ENCODE assay signal across 9 cellular contexts in the genomic region with DNA sequence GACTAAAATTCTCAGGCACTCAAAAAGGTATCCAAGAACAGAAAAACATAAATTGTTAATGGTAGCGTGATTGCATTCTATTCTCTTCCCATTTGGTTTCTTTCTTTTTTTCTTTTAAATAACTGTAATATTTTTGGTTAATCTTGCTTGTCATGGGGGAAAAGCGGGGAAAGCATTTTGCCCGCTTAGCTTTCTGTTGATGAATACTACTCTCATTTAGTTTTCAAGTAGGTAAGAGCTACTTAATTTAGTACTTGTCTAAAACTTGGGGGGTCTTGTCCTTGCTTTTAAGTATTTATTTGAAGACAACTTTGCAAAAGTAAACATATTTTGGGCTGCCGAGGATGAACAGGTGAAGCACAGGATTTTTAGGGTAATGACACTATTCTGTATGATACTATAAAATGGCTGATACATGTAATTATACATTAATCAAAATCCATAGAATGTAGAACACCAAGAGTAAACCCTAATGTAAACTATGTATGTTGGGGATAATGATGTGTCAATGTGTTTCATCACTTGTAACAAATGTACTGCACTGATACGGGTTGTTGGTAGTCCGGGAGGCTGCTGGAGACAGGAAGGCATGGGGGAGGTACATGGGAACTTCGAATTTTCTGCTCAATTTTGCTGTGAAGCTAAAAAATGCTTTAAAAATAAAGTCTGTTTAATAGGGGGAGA. TPM values are rescaled to one million over a fixed set of nuclear protein-coding genes. Genes with fewer than 3 reads are reported as not detected.
DNase-seq lines count a peak whose midpoint lies in the region; ATAC-seq, FAIRE-seq and TF ChIP-seq lines count a peak whose summit lies in the region.
"Had no signal": no experiment of that assay in that cellular context is flagged by ENCODE, and none has a peak within 500 bp of the region (broad histone marks: within the 10 kb centered on the region; RNA-seq: fewer than 3 reads in every experiment).

No MANE protein-coding gene starts in this region.

- RAD21 ChIA-PET in GM12878 (lab: Charles Lee; ENCODE audit: unreplicated experiment): interaction anchor here (1.3 to 3.0 kb wide), 5 partner anchors 12 to 45 kb away, joined by 4 to 16 read pairs (median 9); no protein-coding TSS in a partner anchor

- H3K27ac ChIP-seq in 22Rv1 (peak overlapping the region; percentile 89), HL-60 (replicated peaks) (peak overlapping the region; percentile 75), GM12878 (ENCODE audit: control insufficient read depth, insufficient read depth) (peak overlapping the region; percentile 86), substantia nigra (ENCODE audit: low read depth, low read length, poor library complexity, severe bottlenecking) (no peak overlapping the region)

- DNase-seq in HL-60 (ENCODE audit: low read depth in 1 of 2, low spot score in 1 of 2) (no peak), GM12878 (ENCODE audit: low read depth, low spot score) (no peak), substantia nigra (lab: John Stamatoyannopoulos, UW) (no peak), KG1 (lab: John Stamatoyannopoulos, UW) (no peak), GDM1 (lab: John Stamatoyannopoulos, UW) (no peak), NCI-H1436 (lab: John Stamatoyannopoulos, UW) (no peak)

- H3K9ac ChIP-seq in GM12878 (ENCODE audit: control insufficient read depth, insufficient read depth, low read length): peak overlapping the region; percentile 91

- CTCF ChIA-PET in GM12878 (lab: Yijun Ruan, JAX): interaction anchor here (1.1 to 4.5 kb wide), 6 partner anchors 12 to 73 kb away, joined by 3 to 22 read pairs (median 4); no protein-coding TSS in a partner anchor

- POLR2A ChIA-PET in GM12878 (lab: Charles Lee): interaction anchor here (0.6 to 2.4 kb wide), 2 partner anchors 12 to 13 kb away, joined by 3 to 23 read pairs; no protein-coding TSS in a partner anchor

- in situ Hi-C loops in GM12878 (cut with MboI): no loop called here

- H3K27me3 ChIP-seq in HL-60 (ENCODE audit: insufficient read depth, poor library complexity, severe bottlenecking) (no peaks in the 10 kb centered on the region), GM12878 (replicated peaks in 1 of 2; ENCODE audit: control insufficient read depth in 2 of 2, insufficient read depth in 2 of 2, low read length in 1 of 2) (no peaks in the 10 kb centered on the region), mononuclear cell (ENCODE audit: insufficient read depth, low read length) (no peaks in the 10 kb centered on the region)

- H2AFZ ChIP-seq in GM12878 (ENCODE audit: control insufficient read depth, low read depth, low read length): no peak overlapping the region

- no peak for TF ChIP-seq POLR2A in GM12878 (IDR thresholded peaks at IDR 0.05; ENCODE audit: low read depth, low read length)

- intact Hi-C loops in GM12878 (cut with micrococcal nuclease; ENCODE audit: unreplicated experiment): loop anchor here (2.0 kb wide), 1 partner anchor 31 kb away; no protein-coding TSS in a partner anchor

- no peak for TF ChIP-seq CTCF in 22Rv1 (IDR thresholded peaks at IDR 0.05)
- no peak for TF ChIP-seq CTCF in HL-60 (IDR thresholded peaks at IDR 0.05; ENCODE audit: insufficient read depth, low read length)
- TF ChIP-seq CTCF in GM12878 (IDR thresholded peaks at IDR 0.05 in 2 of 3, conservative IDR thresholded peaks at IDR 0.05 in 1 of 3; ENCODE audit: control insufficient read depth in 2 of 3, extremely low read depth in 1 of 3, insufficient read depth in 1 of 3, low read depth in 3 of 3, low read length in 3 of 3): no peak

- H4K20me1 ChIP-seq in GM12878 (ENCODE audit: control insufficient read depth, insufficient read depth): no peaks in the 10 kb centered on the region; the same call in 1 of the 2 replicates

- H3K9me3 ChIP-seq in GM12878 (replicated peaks; ENCODE audit: control insufficient read depth, insufficient read depth, low read length): no peaks in the 10 kb centered on the region; the same call in 2 of the 3 replicates
- no peaks in the 10 kb centered on the region for H3K9me3 ChIP-seq in mononuclear cell (ENCODE audit: low read depth, low read length)

- H3K4me1 ChIP-seq in GM12878 (ENCODE audit: control insufficient read depth, insufficient read depth, low read length) (peaks cover 9% of the 10 kb centered on the region), mononuclear cell (ENCODE audit: insufficient read depth, low read length) (peaks cover 48% of the 10 kb centered on the region)

- no peak for TF ChIP-seq RAD21 in GM12878 (IDR thresholded peaks at IDR 0.05; ENCODE audit: insufficient read depth, low read depth, low read length)

- no peak for ATAC-seq in GM12878

- SMC1A ChIA-PET in GM12878 (lab: Charles Lee; ENCODE audit: uncharacterized antibody, unreplicated experiment): interaction anchor here (1.1 to 6.2 kb wide), 6 partner anchors 8 to 552 kb away, joined by 3 to 72 read pairs (median 7); no protein-coding TSS in a partner anchor

- BruUV-seq in GM12878 (replicated peaks; lab: Mats Ljungman, UMichigan): no TSS peak

- H3K4me3 ChIP-seq in HL-60 (replicated peaks; ENCODE audit: insufficient read depth, low read length) (peak overlapping the region; percentile 58), GM12878 (peak overlapping the region; percentile 91), mononuclear cell (ENCODE audit: low read length) (peak overlapping the region; percentile 72)

- H3K36me3 ChIP-seq in GM12878 (ENCODE audit: control insufficient read depth in 2 of 2, insufficient read depth in 2 of 2, low read length in 1 of 2): no peaks in the 10 kb centered on the region

- no peak for FAIRE-seq in GM12878 (lab: Jason Lieb, UNC)
- FAIRE-seq: endometrium had no signal

- H3K4me2 ChIP-seq in GM12878 (ENCODE audit: control insufficient read depth, insufficient read depth): peak overlapping the region; percentile 26

- peaks cover 64% of the 10 kb centered on the region for H3K79me2 ChIP-seq in GM12878 (ENCODE audit: control insufficient read depth, insufficient read depth, low read length)

- WGBS in GM12878 (ENCODE audit: insufficient coverage, insufficient replicate concordance, low lambda C conversion rate, missing lambda C conversion rate): 15% methylated on average over 7 of the region's 7 CpGs

- no peak for TF ChIP-seq EP300 in GM12878 (IDR thresholded peaks at IDR 0.05; ENCODE audit: borderline replicate concordance in 1 of 2, control insufficient read depth in 1 of 2, low read depth in 2 of 2, low read length in 2 of 2)

TF ChIP-seq in GM12878, 131 proteins besides CTCF, POLR2A, EP300 and RAD21:
- TF ChIP-seq STAT3 (IDR thresholded peaks at IDR 0.05; ENCODE audit: low read depth, low read length): no peak
- TF ChIP-seq KDM1A (IDR thresholded peaks at IDR 0.05; ENCODE audit: borderline replicate concordance): no peak
- TF ChIP-seq EZH2 (IDR thresholded peaks at IDR 0.05; ENCODE audit: borderline replicate concordance, control insufficient read depth, low read depth, low read length): no peak
- TF ChIP-seq JUND (IDR thresholded peaks at IDR 0.05; ENCODE audit: low read depth, low read length): no peak
- TF ChIP-seq KAT2A (conservative IDR thresholded peaks at IDR 0.05; ENCODE audit: control insufficient read depth, low read depth, low read length): no peak
- TF ChIP-seq CHD2 (IDR thresholded peaks at IDR 0.05; ENCODE audit: borderline replicate concordance, low read depth, low read length): no peak
- no peak for TF ChIP-seq SUZ12 (IDR thresholded peaks at IDR 0.05; ENCODE audit: unreplicated experiment)
- TF ChIP-seq, protein P1, sequence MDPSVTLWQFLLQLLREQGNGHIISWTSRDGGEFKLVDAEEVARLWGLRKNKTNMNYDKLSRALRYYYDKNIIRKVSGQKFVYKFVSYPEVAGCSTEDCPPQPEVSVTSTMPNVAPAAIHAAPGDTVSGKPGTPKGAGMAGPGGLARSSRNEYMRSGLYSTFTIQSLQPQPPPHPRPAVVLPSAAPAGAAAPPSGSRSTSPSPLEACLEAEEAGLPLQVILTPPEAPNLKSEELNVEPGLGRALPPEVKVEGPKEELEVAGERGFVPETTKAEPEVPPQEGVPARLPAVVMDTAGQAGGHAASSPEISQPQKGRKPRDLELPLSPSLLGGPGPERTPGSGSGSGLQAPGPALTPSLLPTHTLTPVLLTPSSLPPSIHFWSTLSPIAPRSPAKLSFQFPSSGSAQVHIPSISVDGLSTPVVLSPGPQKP (IDR thresholded peaks at IDR 0.05; ENCODE audit: low read depth, low read length): no peak
- TF ChIP-seq MTA2 (IDR thresholded peaks at IDR 0.05; ENCODE audit: low read depth): no peak
- no peak for TF ChIP-seq GATAD2B (conservative IDR thresholded peaks at IDR 0.05; ENCODE audit: low read depth)
- no peak for TF ChIP-seq SREBF2 (IDR thresholded peaks at IDR 0.05; ENCODE audit: low read length)
- no peak for TF ChIP-seq NBN (IDR thresholded peaks at IDR 0.05)
- TF ChIP-seq TCF3 (IDR thresholded peaks at IDR 0.05; ENCODE audit: borderline replicate concordance, insufficient read depth, low read depth, low read length): no peak
- no peak for TF ChIP-seq CBX3 (IDR thresholded peaks at IDR 0.05; ENCODE audit: borderline replicate concordance, low read depth)
- no peak for TF ChIP-seq IKZF1 (conservative IDR thresholded peaks at IDR 0.05)
- TF ChIP-seq BRCA1 (IDR thresholded peaks at IDR 0.05; ENCODE audit: low read depth, low read length): no peak
- no peak for TF ChIP-seq NRF1 (conservative IDR thresholded peaks at IDR 0.05; ENCODE audit: low read depth, low read length)

RNA-seq across cellular contexts. Expression of gene TES, which starts 1.7 kb away (rescaled TPM):
- 23.9 and 26.5 TPM in 2 replicates for total RNA-seq in GM12878 (2013; cell fraction: nucleolus; rRNA removed)
- total RNA-seq in GM12878 (2014; rRNA removed) (66.4 and 73.2 TPM in 2 replicates), GM12878 (2014; rRNA removed; fragmentation: Illumina TruSeq; extraction: Trizol) (59.7 and 59.8 TPM in 2 replicates), GM12878 (2021) (48.5 and 58.7 TPM in 2 replicates), mononuclear cell (163 TPM)
- 36.0 TPM for polyA plus RNA-seq in GM12878 (2011; ENCODE audit: low read depth)
- polyA plus RNA-seq in GM12878 (2011; rRNA removed) (54.3 and 70.1 TPM in 2 replicates), GM12878 (2014; fragmentation: Illumina TruSeq; extraction: Trizol) (63.4 and 77.1 TPM in 2 replicates), GM12878 (2014; fragmentation: Nextera tagmentation; extraction: Ambion mirVana) (10 to 100 TPM; 31.2 to 41.7 TPM), GM12878 (2014; rRNA removed) (49.5 and 50.9 TPM in 2 replicates), GM12878 (2016; fragmentation: Nextera tagmentation; extraction: Ambion mirVana) (10 to 100 TPM; 70.6 to 77.5 TPM)
- polyA plus RNA-seq in GM12878 (2011; cell fraction: cytosol; rRNA removed): 33.3 and 36.5 TPM in 2 replicates
- 28.9 and 71.6 TPM in 2 replicates for polyA plus RNA-seq in GM12878 (2011; cell fraction: nucleus; rRNA removed)
- 40.6 and 44.6 TPM in 2 replicates for polyA plus RNA-seq in GM12878 (2012)
- 36.1 and 40.0 TPM in 2 replicates for polyA minus RNA-seq in GM12878 (2011; rRNA and poly(A)+ RNA removed)
- 12.0 and 17.5 TPM in 2 replicates for polyA minus RNA-seq in GM12878 (2011; cell fraction: cytosol; rRNA and poly(A)+ RNA removed)
- 11.0 and 28.4 TPM in 2 replicates for polyA minus RNA-seq in GM12878 (2011; cell fraction: nucleus; rRNA and poly(A)+ RNA removed)
